Comparison of ENCODE assay signal across 12 cellular contexts in genomic region chr2:86087936-86088850, GRCh38. TPM values are rescaled to one million over a fixed set of nuclear protein-coding genes. Genes with fewer than 3 reads are reported as not detected.
DNase-seq lines count a peak whose midpoint lies in the region; ATAC-seq and TF ChIP-seq lines count a peak whose summit lies in the region.
"Had no signal": no experiment of that assay in that cellular context is flagged by ENCODE, and none has a peak within 500 bp of the region (broad histone marks: within the 10 kb centered on the region; RNA-seq: fewer than 3 reads in every experiment).

No MANE protein-coding gene starts in this region.

- POLR2A ChIA-PET in CD8-positive, alpha-beta T cell (lab: Charles Lee) = interaction anchor here (0.9 to 1.3 kb wide), 2 partner anchors 52 to 200 kb away, joined by 3 to 6 read pairs; partner anchors contain the start of gene ST3GAL5

- H2AK5ac ChIP-seq in mesendoderm (ENCODE audit: low read length) = no peak overlapping the region

- TF ChIP-seq CTCF in CD8-positive, alpha-beta T cell (IDR thresholded peaks at IDR 0.05) = peak; percentile 44
- peak; percentile 47 to 80 for TF ChIP-seq CTCF in GM23338 (conservative IDR thresholded peaks at IDR 0.05; ENCODE audit: low read depth in 2 of 2)
- peak; percentile 16 to 47 for TF ChIP-seq CTCF in brain (conservative IDR thresholded peaks at IDR 0.05)
- TF ChIP-seq CTCF in stomach (IDR thresholded peaks at IDR 0.05) = no peak

- no peaks in the 10 kb centered on the region for H3K9me3 ChIP-seq in CD8-positive, alpha-beta T cell (ENCODE audit: low read length)
- no peaks in the 10 kb centered on the region for H3K9me3 ChIP-seq in stomach

- H3K79me2 ChIP-seq in GM23338 (replicated peaks; ENCODE audit: insufficient read depth) (peaks cover 16% of the 10 kb centered on the region), mesendoderm (ENCODE audit: control insufficient read depth, insufficient read depth, low read length) (no peaks in the 10 kb centered on the region)

- no peak overlapping the region for H3K9ac ChIP-seq in mesendoderm (ENCODE audit: low read length)

- H2BK120ac ChIP-seq in mesendoderm (ENCODE audit: low read depth, low read length) = no peak overlapping the region

- no peak overlapping the region for H3K18ac ChIP-seq in mesendoderm (ENCODE audit: low read length)

- TF ChIP-seq POLR2A in stomach (IDR thresholded peaks at IDR 0.05) = no peak

- H3K4me1 ChIP-seq in CD8-positive, alpha-beta T cell (ENCODE audit: insufficient read depth, low read length) = no peaks in the 10 kb centered on the region
- H3K4me1 ChIP-seq in GM23338 (ENCODE audit: insufficient read depth) = no peaks in the 10 kb centered on the region
- H3K4me1 ChIP-seq in mesendoderm (ENCODE audit: control insufficient read depth, low read depth, low read length) = no peaks in the 10 kb centered on the region
- no peaks in the 10 kb centered on the region for H3K4me1 ChIP-seq in stomach

- H4K5ac ChIP-seq in mesendoderm (ENCODE audit: low read length) = no peak overlapping the region

- no peak overlapping the region for H3K27ac Mint-ChIP-seq in CD8-positive, alpha-beta T cell
- H3K27ac Mint-ChIP-seq in GM23338 (no peak overlapping the region), brain (peak overlapping the region in 1 of 5 experiments; percentile 28)

- peaks cover 67% of the 10 kb centered on the region for H3K36me3 Mint-ChIP-seq in CD8-positive, alpha-beta T cell
- H3K36me3 Mint-ChIP-seq in GM23338 (ENCODE audit: low read depth) (peaks cover 61% of the 10 kb centered on the region), brain (peaks cover 57% of the 10 kb centered on the region)

- H3K9me2 ChIP-seq in GM23338 (ENCODE audit: insufficient read depth) = no peaks in the 10 kb centered on the region

- intact Hi-C loops in CD8-positive, alpha-beta T cell (cut with DNase I, micrococcal nuclease) = no loop called here
- intact Hi-C loops in stomach (cut with DNase I; ENCODE audit: low total_unique reads) = no loop called here

- no peak overlapping the region for H3K27ac ChIP-seq in CD8-positive, alpha-beta T cell (ENCODE audit: low read depth, low read length)
- H3K27ac ChIP-seq in GM23338 (ENCODE audit: low read depth) (no peak overlapping the region), mesendoderm (ENCODE audit: low read depth, low read length) (no peak overlapping the region), stomach (no peak overlapping the region)

- H4K8ac ChIP-seq in mesendoderm (ENCODE audit: low read depth, low read length) = no peak overlapping the region

- WGBS in mesendoderm (ENCODE audit: extremely low coverage, insufficient coverage, low lambda C conversion rate) = no CpG with 5 or more reads among the region's 14 CpGs
- WGBS in stomach, 5 donors = 84 to 88% (median 87%) methylated on average over 13 to 14 of the region's 14 CpGs

- H2BK15ac ChIP-seq in mesendoderm (replicated peaks; ENCODE audit: low read depth) = no peak overlapping the region

- no peak for TF ChIP-seq EP300 in stomach (IDR thresholded peaks at IDR 0.05)

- H2AFZ ChIP-seq in GM23338 = no peak overlapping the region

- no peaks in the 10 kb centered on the region for H3K27me3 ChIP-seq in CD8-positive, alpha-beta T cell (ENCODE audit: insufficient read depth, low read length)
- H3K27me3 ChIP-seq in GM23338 (ENCODE audit: insufficient read depth) (no peaks in the 10 kb centered on the region), mesendoderm (ENCODE audit: insufficient read depth, low read length, poor library complexity) (no peaks in the 10 kb centered on the region), stomach (no peaks in the 10 kb centered on the region)

- H3K23ac ChIP-seq in mesendoderm (ENCODE audit: low read length) = no peak overlapping the region

- no peak overlapping the region for H2BK5ac ChIP-seq in mesendoderm (ENCODE audit: low read length)

- H3K4me1 Mint-ChIP-seq in CD8-positive, alpha-beta T cell (ENCODE audit: low read depth) = no peaks in the 10 kb centered on the region
- H3K4me1 Mint-ChIP-seq in GM23338 (no peaks in the 10 kb centered on the region), brain (no peaks in the 10 kb centered on the region)

- H3K79me1 ChIP-seq in mesendoderm (ENCODE audit: low read length) = no peaks in the 10 kb centered on the region

- no peaks in the 10 kb centered on the region for H3F3A ChIP-seq in GM23338 (replicated peaks; ENCODE audit: low read depth)

- H3K4me3 ChIP-seq in CD8-positive, alpha-beta T cell (ENCODE audit: low read depth, low read length) = no peak overlapping the region
- H3K4me3 ChIP-seq in GM23338 (no peak overlapping the region), mesendoderm (ENCODE audit: low read length) (no peak overlapping the region), stomach (no peak overlapping the region)

- no peak overlapping the region for H3K4me3 Mint-ChIP-seq in CD8-positive, alpha-beta T cell
- no peak overlapping the region for H3K4me3 Mint-ChIP-seq in GM23338
- no peak overlapping the region for H3K4me3 Mint-ChIP-seq in brain

- no peak overlapping the region for H3K4ac ChIP-seq in mesendoderm (ENCODE audit: low read depth, low read length)

- no peak overlapping the region for H3K56ac ChIP-seq in mesendoderm (ENCODE audit: low read length)

- ATAC-seq in CD8-positive, alpha-beta T cell = no peak
- ATAC-seq in GM23338 = peak; percentile 78
- ATAC-seq: esophagus mucosa, Right ventricle myocardium inferior, sciatic nerve had no signal

- no peak for DNase-seq in CD8-positive, alpha-beta T cell
- DNase-seq in GM23338 (ENCODE audit: low spot score) (peak; percentile 39), mesendoderm (peak; percentile 7), mucosa of gallbladder (ENCODE audit: low spot score) (no peak), stomach (no peak), hippocampal formation (lab: John Stamatoyannopoulos, UW) (no peak), NCI-H146 treated with DMSO at 0.1 percent for 48 hours (lab: John Stamatoyannopoulos, UW; ENCODE audit: unreplicated experiment) (no peak)
- DNase-seq: activated CD4-positive, alpha-beta T cell treated with anti-CD3 and anti-CD28 coated beads for 4 hours had no signal

- CTCF ChIA-PET in CD8-positive, alpha-beta T cell (lab: Charles Lee) = interaction anchor here (0.8 to 3.2 kb wide), 5 partner anchors 9 to 261 kb away, joined by 3 to 16 read pairs (median 4); no protein-coding TSS in a partner anchor

- no peaks in the 10 kb centered on the region for H3K9me3 Mint-ChIP-seq in CD8-positive, alpha-beta T cell
- H3K9me3 Mint-ChIP-seq in GM23338 = no peaks in the 10 kb centered on the region
- H3K9me3 Mint-ChIP-seq in brain = no peaks in the 10 kb centered on the region

- no peaks in the 10 kb centered on the region for H3K27me3 Mint-ChIP-seq in CD8-positive, alpha-beta T cell (ENCODE audit: low read depth)
- H3K27me3 Mint-ChIP-seq in GM23338 (ENCODE audit: insufficient read depth, low read depth, poor library complexity) = no peaks in the 10 kb centered on the region
- no peaks in the 10 kb centered on the region for H3K27me3 Mint-ChIP-seq in brain

- H4K20me1 ChIP-seq in GM23338 (replicated peaks; ENCODE audit: insufficient read depth) = peaks cover 18% of the 10 kb centered on the region

- H3K4me2 ChIP-seq in GM23338 (no peak overlapping the region), mesendoderm (ENCODE audit: low read length) (no peak overlapping the region)

- peaks cover 24% of the 10 kb centered on the region for H3K36me3 ChIP-seq in CD8-positive, alpha-beta T cell (ENCODE audit: insufficient read depth, low read length)
- H3K36me3 ChIP-seq in GM23338 (ENCODE audit: insufficient read depth) (peaks cover 27% of the 10 kb centered on the region), mesendoderm (ENCODE audit: control insufficient read depth, insufficient read depth, low read length) (peaks cover 6% of the 10 kb centered on the region), stomach (peaks cover 48 to 89% (median 83%) of the 10 kb centered on the region in 4 donors)

TF ChIP-seq in GM23338, 12 proteins besides CTCF, POLR2A, EP300 and RAD21 (continues in another document):
- TF ChIP-seq ZNF331 (CRISPR knock-in tag; IDR thresholded peaks at IDR 0.05; ENCODE audit: low read depth) = no peak
- no peak for TF ChIP-seq STAT1 (IDR thresholded peaks at IDR 0.05; ENCODE audit: unreplicated experiment)
- TF ChIP-seq EZH2phosphoT487 (IDR thresholded peaks at IDR 0.05; ENCODE audit: unreplicated experiment) = no peak

RNA-seq across cellular contexts. Expression of gene POLR1A, which starts 17.5 kb away (rescaled TPM):
- total RNA-seq in CD8-positive, alpha-beta T cell = 10 to 100 TPM; 12.3 to 15.2 TPM
- total RNA-seq in GM23338 (2014; rRNA removed; shearing (Covaris generic)) = 33.4 and 43.2 TPM in 2 replicates
- polyA plus RNA-seq in GM23338 (2016; fragmentation: Nextera tagmentation; extraction: Ambion mirVana) = 13.8 and 16.9 TPM in 2 replicates
- polyA plus RNA-seq in brain (ENCODE audit: insufficient read depth, low read depth, low replicate concordance) = 10.8 TPM
- 19.8 TPM for polyA plus RNA-seq in mesendoderm (2013, experiment 1 of 2)
- polyA plus RNA-seq in mesendoderm (2013, experiment 2 of 2) = 19.2 TPM
- 23.1 TPM for total RNA-seq in mucosa of gallbladder
- total RNA-seq in stomach = 10 to 100 TPM in 3 of 5 donors, 1 to 10 TPM in 2; 4.7 to 36.2 (median 10.1) TPM
- 1 to 10 TPM; 1.4 to 2.6 (median 2.4) TPM for polyA plus RNA-seq in stomach

RNA-seq across cellular contexts. Expression of gene PTCD3, which starts 17.8 kb away (rescaled TPM):
- total RNA-seq in CD8-positive, alpha-beta T cell = 100 to 1,000 TPM; 179 to 187 TPM
- total RNA-seq in GM23338 (2014; rRNA removed; shearing (Covaris generic)) = 147 and 223 TPM in 2 replicates
- polyA plus RNA-seq in GM23338 (2016; fragmentation: Nextera tagmentation; extraction: Ambion mirVana) (87.6 and 140 TPM in 2 replicates), brain (ENCODE audit: insufficient read depth, low read depth, low replicate concordance) (33.8 TPM), stomach (10 to 100 TPM in 2 of 3 donors, 1 to 10 TPM in 1; 9.1 to 28.3 (median 13.1) TPM)
- 71.0 TPM for polyA plus RNA-seq in mesendoderm (2013, experiment 1 of 2)
- 72.6 TPM for polyA plus RNA-seq in mesendoderm (2013, experiment 2 of 2)
- total RNA-seq in mucosa of gallbladder (64.0 TPM), stomach (100 to 1,000 TPM in 3 of 5 donors, 10 to 100 TPM in 2; 16.8 to 158 (median 134) TPM)

Comparison
In these comparisons a context has a peak if more than half of its experiments do, and no peak if none do; other contexts are left out.
1. DNase-seq: peak in GM23338 (single experiment) and mesendoderm (single experiment); none in CD8-positive, alpha-beta T cell (0 of 7), mucosa of gallbladder (single experiment), stomach (single experiment), hippocampal formation (0 of 2) and NCI-H146 treated with DMSO at 0.1 percent for 48 hours (single experiment).
2. CTCF ChIP-seq: peak in CD8-positive, alpha-beta T cell (single experiment), GM23338 (2 of 2) and brain (2 of 2); none in stomach (0 of 7).